ENCODE assay signal across 11 cellular contexts in genomic region chr16:87132361-87133014, GRCh38.
DNase-seq lines count a peak whose midpoint lies in the region; ATAC-seq, FAIRE-seq and TF ChIP-seq lines count a peak whose summit lies in the region.
"Had no signal": no experiment of that assay in that cellular context is flagged by ENCODE, and none has a peak within 500 bp of the region (broad histone marks: within the 10 kb centered on the region; RNA-seq: fewer than 3 reads in every experiment).

No MANE protein-coding gene starts in this region.

- TF ChIP-seq POLR2A in transverse colon (IDR thresholded peaks at IDR 0.05) (no peak), GM12892 (IDR thresholded peaks at IDR 0.05; ENCODE audit: low read depth, low read length) (no peak)

- H3K4me1 ChIP-seq in transverse colon: peaks cover 0 to 2% (median 0%) of the 10 kb centered on the region in 4 donors
- H3K4me1 ChIP-seq: foreskin keratinocyte had no signal

- no peaks in the 10 kb centered on the region for H3K36me3 ChIP-seq in transverse colon

- WGBS in transverse colon (ENCODE audit: low coverage in 1 of 2), 2 donors: 56% methylated on average over 20 of the region's 20 CpGs; no CpG with 5 or more reads in 1 of the 2 donors

- peak; percentile 33 for DNase-seq in G401 (ENCODE audit: low spot score)
- peak; percentile 88 for DNase-seq in astrocyte of the hippocampus (ENCODE audit: low read depth, low spot score)
- peak; percentile 55 for DNase-seq in left ventricle myocardium superior
- DNase-seq in retina: peak; percentile 86
- no peak for DNase-seq in transverse colon
- no peak for DNase-seq in GM12892 (ENCODE audit: insufficient read length)
- DNase-seq in NCI-H226: no peak
- no peak for DNase-seq in NCI-H1694 treated with DMSO at 0.1 percent for 48 hours (lab: John Stamatoyannopoulos, UW)
- DNase-seq: activated CD4-positive, alpha-beta T cell treated with anti-CD3 and anti-CD28 coated beads for 1 hour; activated naive CD8-positive, alpha-beta T cell treated with anti-CD3 and anti-CD28 coated beads, Interleukin-2, amount 10 ng/mL, durations not matched to agents 7 days and 5 days had no signal

- no peak overlapping the region for H3K4me3 ChIP-seq in transverse colon

- ATAC-seq in left ventricle myocardium superior: peak; percentile 80
- ATAC-seq: foreskin keratinocyte had no signal

- intact Hi-C loops in left ventricle myocardium superior (cut with micrococcal nuclease) (no loop called here), transverse colon (cut with DNase I; ENCODE audit: low total_unique reads) (no loop called here)

- no peak for FAIRE-seq in GM12892 (lab: Jason Lieb, UNC)

- TF ChIP-seq CTCF in transverse colon (IDR thresholded peaks at IDR 0.05): no peak

- H3K9me3 ChIP-seq in transverse colon: no peaks in the 10 kb centered on the region

- H3K27ac ChIP-seq in transverse colon: no peak overlapping the region
- H3K27ac ChIP-seq: foreskin keratinocyte had no signal

- no peaks in the 10 kb centered on the region for H3K27me3 ChIP-seq in transverse colon
- H3K27me3 ChIP-seq: foreskin keratinocyte had no signal

- TF ChIP-seq EP300 in transverse colon (IDR thresholded peaks at IDR 0.05; ENCODE audit: low read depth): no peak

- in situ Hi-C loops in G401 (cut with HindIII; ENCODE audit: low sequenced_read_pairs): no loop called here
- in situ Hi-C loops in transverse colon (cut with MboI; ENCODE audit: low pct_ligation_motif_present in 1 of 4, low pct_unique_long_range_greater_than_20kb in 1 of 4, low sequenced_read_pairs in 3 of 4): no loop called here

Comparison
In these comparisons a context has a peak if more than half of its experiments do, and no peak if none do; other contexts are left out.
1. DNase-seq: peak in G401 (single experiment), astrocyte of the hippocampus (single experiment), left ventricle myocardium superior (single experiment) and retina (single experiment); none in transverse colon (single experiment), GM12892 (single experiment), NCI-H226 (single experiment) and NCI-H1694 treated with DMSO at 0.1 percent for 48 hours (single experiment).